3 cellular contexts compared by ENCODE assay signal in the genomic region with DNA sequence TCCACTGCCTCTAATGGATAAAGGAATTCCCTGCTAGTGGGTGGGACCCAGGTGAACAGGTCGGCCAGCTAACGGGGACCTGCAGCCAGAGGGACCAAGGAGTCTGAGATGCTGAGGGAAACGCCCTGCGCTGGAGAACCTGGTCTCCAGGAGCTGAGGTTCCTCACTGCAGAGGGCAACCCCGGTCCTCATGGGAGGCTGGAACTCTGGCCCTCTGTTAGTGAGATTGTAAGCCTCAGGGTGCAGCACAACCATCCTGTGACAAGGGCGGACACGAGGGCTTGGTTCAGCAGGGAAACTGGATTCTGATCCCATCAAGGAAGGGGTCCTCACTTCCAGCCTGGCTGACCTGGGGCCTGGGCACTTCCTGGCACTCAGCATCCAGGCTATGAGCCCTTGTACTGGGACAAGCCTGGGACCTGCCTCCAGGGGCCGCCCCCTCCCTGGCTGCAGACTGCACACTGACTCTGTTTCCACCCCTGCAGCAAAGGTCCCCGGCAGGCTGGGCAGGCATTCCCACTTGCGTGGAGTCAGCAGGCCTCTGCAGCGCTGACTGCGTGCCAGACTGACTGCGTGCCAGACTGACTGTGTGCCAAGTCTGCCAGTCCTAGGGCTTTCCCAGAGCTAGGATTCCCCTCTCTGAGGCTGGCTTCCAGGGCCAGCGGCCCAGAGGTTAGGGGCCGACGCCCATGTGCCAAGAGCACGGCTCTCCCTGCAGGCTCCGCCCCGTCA.
A peak's percentile ranks its signal among the peaks of the same experiment; 100 is the strongest.
TF ChIP-seq lines count a peak whose summit lies in the region.

No MANE protein-coding gene starts in this region.

TF ChIP-seq in SK-N-SH, 30 proteins besides CTCF, POLR2A, EP300 and RAD21:
- no peak for TF ChIP-seq FOXJ3 (CRISPR knock-in tag; IDR thresholded peaks at IDR 0.05)
- no peak for TF ChIP-seq POLR2AphosphoS5 (IDR thresholded peaks at IDR 0.05; ENCODE audit: low read depth, low read length)
- TF ChIP-seq YY1 (IDR thresholded peaks at IDR 0.05; ENCODE audit: low read depth) = no peak
- TF ChIP-seq MXI1 (IDR thresholded peaks at IDR 0.05; ENCODE audit: low read depth, low read length) = no peak
- TF ChIP-seq, protein P1, sequence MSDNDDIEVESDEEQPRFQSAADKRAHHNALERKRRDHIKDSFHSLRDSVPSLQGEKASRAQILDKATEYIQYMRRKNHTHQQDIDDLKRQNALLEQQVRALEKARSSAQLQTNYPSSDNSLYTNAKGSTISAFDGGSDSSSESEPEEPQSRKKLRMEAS (IDR thresholded peaks at IDR 0.05; ENCODE audit: low read depth) = no peak
- no peak for TF ChIP-seq TEAD4 (IDR thresholded peaks at IDR 0.05; ENCODE audit: borderline replicate concordance, insufficient read depth)
- TF ChIP-seq GABPA (IDR thresholded peaks at IDR 0.05; ENCODE audit: low read depth) = no peak
- TF ChIP-seq RCOR1 (IDR thresholded peaks at IDR 0.05; ENCODE audit: low read length) = no peak
- no peak for TF ChIP-seq NFIC (IDR thresholded peaks at IDR 0.05; ENCODE audit: borderline replicate concordance)
- TF ChIP-seq SMC3 (IDR thresholded peaks at IDR 0.05; ENCODE audit: low read depth, low read length) = no peak
- TF ChIP-seq, protein P2, sequence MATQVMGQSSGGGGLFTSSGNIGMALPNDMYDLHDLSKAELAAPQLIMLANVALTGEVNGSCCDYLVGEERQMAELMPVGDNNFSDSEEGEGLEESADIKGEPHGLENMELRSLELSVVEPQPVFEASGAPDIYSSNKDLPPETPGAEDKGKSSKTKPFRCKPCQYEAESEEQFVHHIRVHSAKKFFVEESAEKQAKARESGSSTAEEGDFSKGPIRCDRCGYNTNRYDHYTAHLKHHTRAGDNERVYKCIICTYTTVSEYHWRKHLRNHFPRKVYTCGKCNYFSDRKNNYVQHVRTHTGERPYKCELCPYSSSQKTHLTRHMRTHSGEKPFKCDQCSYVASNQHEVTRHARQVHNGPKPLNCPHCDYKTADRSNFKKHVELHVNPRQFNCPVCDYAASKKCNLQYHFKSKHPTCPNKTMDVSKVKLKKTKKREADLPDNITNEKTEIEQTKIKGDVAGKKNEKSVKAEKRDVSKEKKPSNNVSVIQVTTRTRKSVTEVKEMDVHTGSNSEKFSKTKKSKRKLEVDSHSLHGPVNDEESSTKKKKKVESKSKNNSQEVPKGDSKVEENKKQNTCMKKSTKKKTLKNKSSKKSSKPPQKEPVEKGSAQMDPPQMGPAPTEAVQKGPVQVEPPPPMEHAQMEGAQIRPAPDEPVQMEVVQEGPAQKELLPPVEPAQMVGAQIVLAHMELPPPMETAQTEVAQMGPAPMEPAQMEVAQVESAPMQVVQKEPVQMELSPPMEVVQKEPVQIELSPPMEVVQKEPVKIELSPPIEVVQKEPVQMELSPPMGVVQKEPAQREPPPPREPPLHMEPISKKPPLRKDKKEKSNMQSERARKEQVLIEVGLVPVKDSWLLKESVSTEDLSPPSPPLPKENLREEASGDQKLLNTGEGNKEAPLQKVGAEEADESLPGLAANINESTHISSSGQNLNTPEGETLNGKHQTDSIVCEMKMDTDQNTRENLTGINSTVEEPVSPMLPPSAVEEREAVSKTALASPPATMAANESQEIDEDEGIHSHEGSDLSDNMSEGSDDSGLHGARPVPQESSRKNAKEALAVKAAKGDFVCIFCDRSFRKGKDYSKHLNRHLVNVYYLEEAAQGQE (IDR thresholded peaks at IDR 0.05; ENCODE audit: low read depth, low read length) = no peak
- TF ChIP-seq NRF1 (IDR thresholded peaks at IDR 0.05; ENCODE audit: low read depth, low read length) = no peak
- TF ChIP-seq, protein P3, sequence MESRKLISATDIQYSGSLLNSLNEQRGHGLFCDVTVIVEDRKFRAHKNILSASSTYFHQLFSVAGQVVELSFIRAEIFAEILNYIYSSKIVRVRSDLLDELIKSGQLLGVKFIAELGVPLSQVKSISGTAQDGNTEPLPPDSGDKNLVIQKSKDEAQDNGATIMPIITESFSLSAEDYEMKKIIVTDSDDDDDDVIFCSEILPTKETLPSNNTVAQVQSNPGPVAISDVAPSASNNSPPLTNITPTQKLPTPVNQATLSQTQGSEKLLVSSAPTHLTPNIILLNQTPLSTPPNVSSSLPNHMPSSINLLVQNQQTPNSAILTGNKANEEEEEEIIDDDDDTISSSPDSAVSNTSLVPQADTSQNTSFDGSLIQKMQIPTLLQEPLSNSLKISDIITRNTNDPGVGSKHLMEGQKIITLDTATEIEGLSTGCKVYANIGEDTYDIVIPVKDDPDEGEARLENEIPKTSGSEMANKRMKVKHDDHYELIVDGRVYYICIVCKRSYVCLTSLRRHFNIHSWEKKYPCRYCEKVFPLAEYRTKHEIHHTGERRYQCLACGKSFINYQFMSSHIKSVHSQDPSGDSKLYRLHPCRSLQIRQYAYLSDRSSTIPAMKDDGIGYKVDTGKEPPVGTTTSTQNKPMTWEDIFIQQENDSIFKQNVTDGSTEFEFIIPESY (IDR thresholded peaks at IDR 0.05; ENCODE audit: borderline replicate concordance, low read depth) = no peak
- TF ChIP-seq TAF1 (IDR thresholded peaks at IDR 0.05; ENCODE audit: borderline replicate concordance, low read depth, low read length) = no peak

TF ChIP-seq in SK-N-SH treated with all-trans-retinoic acid at 6 μM for 48 hours, 23 proteins besides CTCF, POLR2A, EP300 and RAD21 (continues in another document):
- TF ChIP-seq ZFP30 (CRISPR knock-in tag; IDR thresholded peaks at IDR 0.05) = no peak
- no peak for TF ChIP-seq ZNF565 (CRISPR knock-in tag; conservative IDR thresholded peaks at IDR 0.05; ENCODE audit: low read depth)
- TF ChIP-seq, protein P4, sequence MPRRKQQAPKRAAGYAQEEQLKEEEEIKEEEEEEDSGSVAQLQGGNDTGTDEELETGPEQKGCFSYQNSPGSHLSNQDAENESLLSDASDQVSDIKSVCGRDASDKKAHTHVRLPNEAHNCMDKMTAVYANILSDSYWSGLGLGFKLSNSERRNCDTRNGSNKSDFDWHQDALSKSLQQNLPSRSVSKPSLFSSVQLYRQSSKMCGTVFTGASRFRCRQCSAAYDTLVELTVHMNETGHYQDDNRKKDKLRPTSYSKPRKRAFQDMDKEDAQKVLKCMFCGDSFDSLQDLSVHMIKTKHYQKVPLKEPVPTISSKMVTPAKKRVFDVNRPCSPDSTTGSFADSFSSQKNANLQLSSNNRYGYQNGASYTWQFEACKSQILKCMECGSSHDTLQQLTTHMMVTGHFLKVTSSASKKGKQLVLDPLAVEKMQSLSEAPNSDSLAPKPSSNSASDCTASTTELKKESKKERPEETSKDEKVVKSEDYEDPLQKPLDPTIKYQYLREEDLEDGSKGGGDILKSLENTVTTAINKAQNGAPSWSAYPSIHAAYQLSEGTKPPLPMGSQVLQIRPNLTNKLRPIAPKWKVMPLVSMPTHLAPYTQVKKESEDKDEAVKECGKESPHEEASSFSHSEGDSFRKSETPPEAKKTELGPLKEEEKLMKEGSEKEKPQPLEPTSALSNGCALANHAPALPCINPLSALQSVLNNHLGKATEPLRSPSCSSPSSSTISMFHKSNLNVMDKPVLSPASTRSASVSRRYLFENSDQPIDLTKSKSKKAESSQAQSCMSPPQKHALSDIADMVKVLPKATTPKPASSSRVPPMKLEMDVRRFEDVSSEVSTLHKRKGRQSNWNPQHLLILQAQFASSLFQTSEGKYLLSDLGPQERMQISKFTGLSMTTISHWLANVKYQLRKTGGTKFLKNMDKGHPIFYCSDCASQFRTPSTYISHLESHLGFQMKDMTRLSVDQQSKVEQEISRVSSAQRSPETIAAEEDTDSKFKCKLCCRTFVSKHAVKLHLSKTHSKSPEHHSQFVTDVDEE (CRISPR knock-in tag; IDR thresholded peaks at IDR 0.05) = no peak
- no peak for TF ChIP-seq ISL1 (CRISPR knock-in tag; IDR thresholded peaks at IDR 0.05)
- no peak for TF ChIP-seq TOX (CRISPR knock-in tag; IDR thresholded peaks at IDR 0.05; ENCODE audit: borderline replicate concordance)
- TF ChIP-seq, protein P5, sequence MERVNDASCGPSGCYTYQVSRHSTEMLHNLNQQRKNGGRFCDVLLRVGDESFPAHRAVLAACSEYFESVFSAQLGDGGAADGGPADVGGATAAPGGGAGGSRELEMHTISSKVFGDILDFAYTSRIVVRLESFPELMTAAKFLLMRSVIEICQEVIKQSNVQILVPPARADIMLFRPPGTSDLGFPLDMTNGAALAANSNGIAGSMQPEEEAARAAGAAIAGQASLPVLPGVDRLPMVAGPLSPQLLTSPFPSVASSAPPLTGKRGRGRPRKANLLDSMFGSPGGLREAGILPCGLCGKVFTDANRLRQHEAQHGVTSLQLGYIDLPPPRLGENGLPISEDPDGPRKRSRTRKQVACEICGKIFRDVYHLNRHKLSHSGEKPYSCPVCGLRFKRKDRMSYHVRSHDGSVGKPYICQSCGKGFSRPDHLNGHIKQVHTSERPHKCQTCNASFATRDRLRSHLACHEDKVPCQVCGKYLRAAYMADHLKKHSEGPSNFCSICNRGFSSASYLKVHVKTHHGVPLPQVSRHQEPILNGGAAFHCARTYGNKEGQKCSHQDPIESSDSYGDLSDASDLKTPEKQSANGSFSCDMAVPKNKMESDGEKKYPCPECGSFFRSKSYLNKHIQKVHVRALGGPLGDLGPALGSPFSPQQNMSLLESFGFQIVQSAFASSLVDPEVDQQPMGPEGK (CRISPR knock-in tag; IDR thresholded peaks at IDR 0.05; ENCODE audit: borderline replicate concordance) = no peak
- TF ChIP-seq SNAI2 (CRISPR knock-in tag; IDR thresholded peaks at IDR 0.05) = no peak
- TF ChIP-seq OSR1 (CRISPR knock-in tag; IDR thresholded peaks at IDR 0.05) = no peak
- no peak for TF ChIP-seq BACH2 (CRISPR knock-in tag; IDR thresholded peaks at IDR 0.05; ENCODE audit: borderline replicate concordance)
- no peak for TF ChIP-seq TCF4 (CRISPR knock-in tag; IDR thresholded peaks at IDR 0.05; ENCODE audit: borderline replicate concordance)
- TF ChIP-seq ZFP3 (CRISPR knock-in tag; IDR thresholded peaks at IDR 0.05) = no peak
- TF ChIP-seq, protein P6, sequence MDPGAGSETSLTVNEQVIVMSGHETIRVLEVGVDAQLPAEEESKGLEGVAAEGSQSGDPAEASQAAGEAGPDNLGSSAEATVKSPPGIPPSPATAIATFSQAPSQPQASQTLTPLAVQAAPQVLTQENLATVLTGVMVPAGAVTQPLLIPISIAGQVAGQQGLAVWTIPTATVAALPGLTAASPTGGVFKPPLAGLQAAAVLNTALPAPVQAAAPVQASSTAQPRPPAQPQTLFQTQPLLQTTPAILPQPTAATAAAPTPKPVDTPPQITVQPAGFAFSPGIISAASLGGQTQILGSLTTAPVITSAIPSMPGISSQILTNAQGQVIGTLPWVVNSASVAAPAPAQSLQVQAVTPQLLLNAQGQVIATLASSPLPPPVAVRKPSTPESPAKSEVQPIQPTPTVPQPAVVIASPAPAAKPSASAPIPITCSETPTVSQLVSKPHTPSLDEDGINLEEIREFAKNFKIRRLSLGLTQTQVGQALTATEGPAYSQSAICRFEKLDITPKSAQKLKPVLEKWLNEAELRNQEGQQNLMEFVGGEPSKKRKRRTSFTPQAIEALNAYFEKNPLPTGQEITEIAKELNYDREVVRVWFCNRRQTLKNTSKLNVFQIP (CRISPR knock-in tag; IDR thresholded peaks at IDR 0.05; ENCODE audit: borderline replicate concordance, low read depth) = no peak

TF ChIP-seq in K562, 482 proteins besides CTCF, POLR2A, EP300 and RAD21:
- TF ChIP-seq, protein P7, sequence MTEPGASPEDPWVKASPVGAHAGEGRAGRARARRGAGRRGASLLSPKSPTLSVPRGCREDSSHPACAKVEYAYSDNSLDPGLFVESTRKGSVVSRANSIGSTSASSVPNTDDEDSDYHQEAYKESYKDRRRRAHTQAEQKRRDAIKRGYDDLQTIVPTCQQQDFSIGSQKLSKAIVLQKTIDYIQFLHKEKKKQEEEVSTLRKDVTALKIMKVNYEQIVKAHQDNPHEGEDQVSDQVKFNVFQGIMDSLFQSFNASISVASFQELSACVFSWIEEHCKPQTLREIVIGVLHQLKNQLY (CRISPR knock-in tag; conservative IDR thresholded peaks at IDR 0.05) = no peak
- TF ChIP-seq KLF6 (CRISPR knock-in tag; IDR thresholded peaks at IDR 0.05; ENCODE audit: borderline replicate concordance) (no peak), ZKSCAN1 (IDR thresholded peaks at IDR 0.05; ENCODE audit: low read depth, low read length) (peak; percentile 98), BHLHE40 (IDR thresholded peaks at IDR 0.05; ENCODE audit: low read length) (no peak)
